ENCODE assay signal across 10 cellular contexts in genomic region chr6:35610830-35611229, GRCh38.
DNase-seq lines count a peak whose midpoint lies in the region; ATAC-seq, FAIRE-seq and TF ChIP-seq lines count a peak whose summit lies in the region.
"Had no signal": no experiment of that assay in that cellular context is flagged by ENCODE, and none has a peak within 500 bp of the region (broad histone marks: within the 10 kb centered on the region; RNA-seq: fewer than 3 reads in every experiment).

No MANE protein-coding gene starts in this region.

- peak overlapping the region; percentile 88 for H3K27ac ChIP-seq in KMS-11
- peak overlapping the region in 3 of 12 donors; percentile 14 to 62 (median 51) for H3K27ac ChIP-seq in heart left ventricle
- H3K27ac ChIP-seq in small intestine (ENCODE audit: low read depth in 1 of 2, low read length in 1 of 2) = peak overlapping the region; percentile 50 to 60

- peak overlapping the region; percentile 18 for H3K27ac Mint-ChIP-seq in activated CD4-positive, alpha-beta memory T cell treated with anti-CD3 and anti-CD28 coated beads, Interleukin-2, amount 10 ng/mL, durations not matched to agents 7 days and 5 days

- CTCF ChIA-PET in activated CD4-positive, alpha-beta memory T cell treated with anti-CD3 and anti-CD28 coated beads, Interleukin-2, amount 10 ng/mL, durations not matched to agents 7 days and 5 days (lab: Charles Lee) = interaction anchor here (0.7 to 2.4 kb wide), 5 partner anchors 8 to 103 kb away, joined by 3 to 7 read pairs (median 3); no protein-coding TSS in a partner anchor

- peak overlapping the region; percentile 35; the same call in 1 of the 2 replicates for H3K9ac ChIP-seq in KMS-11

- peaks cover 73% of the 10 kb centered on the region for H3K36me3 Mint-ChIP-seq in activated CD4-positive, alpha-beta memory T cell treated with anti-CD3 and anti-CD28 coated beads, Interleukin-2, amount 10 ng/mL, durations not matched to agents 7 days and 5 days (ENCODE audit: low read depth)

- POLR2A ChIA-PET in activated CD4-positive, alpha-beta memory T cell treated with anti-CD3 and anti-CD28 coated beads, Interleukin-2, amount 10 ng/mL, durations not matched to agents 7 days and 5 days (lab: Charles Lee) = interaction anchor here (1.2 to 1.3 kb wide), 3 partner anchors 9 to 76 kb away, joined by 3 to 5 read pairs (median 5); no protein-coding TSS in a partner anchor

- H3K9me3 ChIP-seq in heart left ventricle (no peaks in the 10 kb centered on the region), small intestine (ENCODE audit: control insufficient read depth, low read depth) (no peaks in the 10 kb centered on the region)

- WGBS in heart left ventricle, 4 donors = 86 to 92% (median 89%) methylated on average over 3 of the region's 3 CpGs
- 92 to 98% (median 97%) methylated on average over 3 of the region's 3 CpGs for WGBS in small intestine, 3 donors

- H4K20me1 ChIP-seq in KMS-11 (ENCODE audit: insufficient read depth) = no peaks in the 10 kb centered on the region

- H3K4me3 ChIP-seq in KMS-11 (IDR thresholded peaks at IDR 0.05; ENCODE audit: insufficient read depth, low read depth, low read length) (no peak overlapping the region), heart left ventricle (no peak overlapping the region), small intestine (ENCODE audit: low read depth in 1 of 2, low read length in 2 of 2) (no peak overlapping the region)

- H3K27me3 Mint-ChIP-seq in activated CD4-positive, alpha-beta memory T cell treated with anti-CD3 and anti-CD28 coated beads, Interleukin-2, amount 10 ng/mL, durations not matched to agents 7 days and 5 days = no peaks in the 10 kb centered on the region

- TF ChIP-seq POLR2A in heart left ventricle (IDR thresholded peaks at IDR 0.05) = no peak

- H3K27me3 ChIP-seq in KMS-11 (ENCODE audit: insufficient read depth, low read depth) (no peaks in the 10 kb centered on the region), heart left ventricle (no peaks in the 10 kb centered on the region), small intestine (ENCODE audit: control insufficient read depth in 2 of 2, insufficient read depth in 2 of 2, low read length in 2 of 2) (no peaks in the 10 kb centered on the region)

- H3K36me3 ChIP-seq in KMS-11 (ENCODE audit: insufficient read depth) (peaks cover 3% of the 10 kb centered on the region; the same call in 1 of the 2 replicates), heart left ventricle (peaks cover 0 to 66% (median 33%) of the 10 kb centered on the region in 9 donors), small intestine (ENCODE audit: control insufficient read depth in 2 of 2, insufficient read depth in 2 of 2, low read length in 2 of 2) (peaks cover 10 to 32% of the 10 kb centered on the region in 2 donors)

- peaks cover 29% of the 10 kb centered on the region for H3K4me1 Mint-ChIP-seq in activated CD4-positive, alpha-beta memory T cell treated with anti-CD3 and anti-CD28 coated beads, Interleukin-2, amount 10 ng/mL, durations not matched to agents 7 days and 5 days

- peak; percentile 37 to 66 (median 51) for ATAC-seq in heart left ventricle
- ATAC-seq in GM18519 (IDR thresholded peaks at IDR 0.05; ENCODE audit: low FRiP score, unreplicated experiment) = no peak
- ATAC-seq in HG02763 (IDR thresholded peaks at IDR 0.05; ENCODE audit: unreplicated experiment) = no peak

- H3K4me1 ChIP-seq in KMS-11 (ENCODE audit: low read depth, poor library complexity, severe bottlenecking) (peaks cover 74% of the 10 kb centered on the region), heart left ventricle (peaks cover 0 to 62% (median 0%) of the 10 kb centered on the region in 12 donors), small intestine (ENCODE audit: control insufficient read depth in 2 of 2, insufficient read depth in 1 of 2, low read depth in 1 of 2, low read length in 1 of 2) (no peaks in the 10 kb centered on the region)

- peaks cover 10% of the 10 kb centered on the region; the same call in 1 of the 2 replicates for H3K79me2 ChIP-seq in KMS-11 (ENCODE audit: insufficient read depth, low read depth)

- intact Hi-C loops in heart left ventricle (cut with DNase I) = no loop called here

- peaks cover 7% of the 10 kb centered on the region for H3K9me3 Mint-ChIP-seq in activated CD4-positive, alpha-beta memory T cell treated with anti-CD3 and anti-CD28 coated beads, Interleukin-2, amount 10 ng/mL, durations not matched to agents 7 days and 5 days

- no peak overlapping the region for H2AFZ ChIP-seq in KMS-11 (ENCODE audit: low read depth)

- H3K4me3 Mint-ChIP-seq in activated CD4-positive, alpha-beta memory T cell treated with anti-CD3 and anti-CD28 coated beads, Interleukin-2, amount 10 ng/mL, durations not matched to agents 7 days and 5 days = no peak overlapping the region

- FAIRE-seq in small intestine (lab: Jason Lieb, UNC) = no peak
- FAIRE-seq: D721Med, endometrium had no signal

- no peak for DNase-seq in activated CD4-positive, alpha-beta memory T cell treated with anti-CD3 and anti-CD28 coated beads, Interleukin-2, amount 10 ng/mL, durations not matched to agents 7 days and 5 days
- no peak for DNase-seq in heart left ventricle
- no peak for DNase-seq in small intestine
- DNase-seq in A172 (ENCODE audit: low spot score) = no peak
- DNase-seq in Ammon's horn (ENCODE audit: low spot score) = no peak

- H3K4me2 ChIP-seq in KMS-11 = peak overlapping the region; percentile 86

- TF ChIP-seq CTCF in KMS-11 (conservative IDR thresholded peaks at IDR 0.05; ENCODE audit: low read depth, low read length) (no peak), heart left ventricle (IDR thresholded peaks at IDR 0.05) (no peak)

Comparison
In these comparisons a context has a peak if more than half of its experiments do, and no peak if none do; other contexts are left out.
1. ATAC-seq: peak in heart left ventricle (4 of 4); none in GM18519 (single experiment) and HG02763 (single experiment).